In the genomic region with DNA sequence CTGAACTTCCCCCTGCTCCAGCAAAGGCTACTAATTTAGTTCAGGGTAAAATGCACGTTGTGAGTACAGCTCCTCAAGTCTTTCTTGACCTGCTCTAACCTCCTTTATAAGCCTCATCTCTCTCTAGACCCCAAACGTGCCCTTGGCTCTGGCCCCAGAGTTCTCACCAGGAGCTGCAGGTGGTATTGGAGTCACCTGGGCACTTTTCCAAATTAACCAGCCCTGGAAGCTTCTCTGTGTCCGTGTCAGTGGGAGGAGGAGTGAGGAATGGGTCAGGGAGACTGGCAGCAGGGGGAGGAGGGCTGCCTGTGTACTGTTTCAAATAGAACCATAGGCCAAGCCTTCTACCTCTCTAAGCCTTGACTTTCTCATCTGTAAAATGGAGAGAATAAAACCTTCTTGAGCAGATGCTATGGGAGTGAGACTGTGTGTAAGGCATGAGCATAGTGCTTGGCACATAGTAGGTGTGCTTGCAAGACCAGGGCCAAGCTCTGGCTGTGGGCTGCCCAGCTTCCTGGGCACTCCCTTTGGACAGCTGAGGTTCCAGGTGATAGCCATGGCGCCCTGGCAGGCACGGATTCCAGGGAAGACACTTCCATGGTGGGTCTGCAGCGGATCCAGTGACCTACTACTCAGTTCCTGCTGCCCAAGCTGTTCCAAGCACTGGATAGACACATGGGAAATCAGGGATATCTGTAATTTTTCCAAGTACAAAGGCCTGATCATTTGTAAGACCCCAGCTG, we compare ENCODE assay signal across 3 cellular contexts.
TF ChIP-seq lines count a peak whose summit lies in the region.

No MANE protein-coding gene starts in this region.

TF ChIP-seq in SK-N-SH treated with all-trans-retinoic acid at 6 μM for 48 hours, 23 proteins besides CTCF, POLR2A, EP300 and RAD21 (continues in another document):
- no peak for TF ChIP-seq CSRNP3 (CRISPR knock-in tag; IDR thresholded peaks at IDR 0.05)
- TF ChIP-seq OSR1 (CRISPR knock-in tag; IDR thresholded peaks at IDR 0.05) = no peak
- no peak for TF ChIP-seq RARB (CRISPR knock-in tag; IDR thresholded peaks at IDR 0.05)
- TF ChIP-seq TOX (CRISPR knock-in tag; IDR thresholded peaks at IDR 0.05; ENCODE audit: borderline replicate concordance) = no peak
- no peak for TF ChIP-seq ZNF8 (CRISPR knock-in tag; IDR thresholded peaks at IDR 0.05)
- no peak for TF ChIP-seq ZNF565 (CRISPR knock-in tag; conservative IDR thresholded peaks at IDR 0.05; ENCODE audit: low read depth)
- TF ChIP-seq ZFP30 (CRISPR knock-in tag; IDR thresholded peaks at IDR 0.05) = no peak
- TF ChIP-seq, protein P1, sequence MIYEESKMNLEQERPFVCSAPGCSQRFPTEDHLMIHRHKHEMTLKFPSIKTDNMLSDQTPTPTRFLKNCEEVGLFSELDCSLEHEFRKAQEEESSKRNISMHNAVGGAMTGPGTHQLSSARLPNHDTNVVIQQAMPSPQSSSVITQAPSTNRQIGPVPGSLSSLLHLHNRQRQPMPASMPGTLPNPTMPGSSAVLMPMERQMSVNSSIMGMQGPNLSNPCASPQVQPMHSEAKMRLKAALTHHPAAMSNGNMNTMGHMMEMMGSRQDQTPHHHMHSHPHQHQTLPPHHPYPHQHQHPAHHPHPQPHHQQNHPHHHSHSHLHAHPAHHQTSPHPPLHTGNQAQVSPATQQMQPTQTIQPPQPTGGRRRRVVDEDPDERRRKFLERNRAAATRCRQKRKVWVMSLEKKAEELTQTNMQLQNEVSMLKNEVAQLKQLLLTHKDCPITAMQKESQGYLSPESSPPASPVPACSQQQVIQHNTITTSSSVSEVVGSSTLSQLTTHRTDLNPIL (CRISPR knock-in tag; IDR thresholded peaks at IDR 0.05; ENCODE audit: low read depth) = no peak
- TF ChIP-seq, protein P2, sequence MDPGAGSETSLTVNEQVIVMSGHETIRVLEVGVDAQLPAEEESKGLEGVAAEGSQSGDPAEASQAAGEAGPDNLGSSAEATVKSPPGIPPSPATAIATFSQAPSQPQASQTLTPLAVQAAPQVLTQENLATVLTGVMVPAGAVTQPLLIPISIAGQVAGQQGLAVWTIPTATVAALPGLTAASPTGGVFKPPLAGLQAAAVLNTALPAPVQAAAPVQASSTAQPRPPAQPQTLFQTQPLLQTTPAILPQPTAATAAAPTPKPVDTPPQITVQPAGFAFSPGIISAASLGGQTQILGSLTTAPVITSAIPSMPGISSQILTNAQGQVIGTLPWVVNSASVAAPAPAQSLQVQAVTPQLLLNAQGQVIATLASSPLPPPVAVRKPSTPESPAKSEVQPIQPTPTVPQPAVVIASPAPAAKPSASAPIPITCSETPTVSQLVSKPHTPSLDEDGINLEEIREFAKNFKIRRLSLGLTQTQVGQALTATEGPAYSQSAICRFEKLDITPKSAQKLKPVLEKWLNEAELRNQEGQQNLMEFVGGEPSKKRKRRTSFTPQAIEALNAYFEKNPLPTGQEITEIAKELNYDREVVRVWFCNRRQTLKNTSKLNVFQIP (CRISPR knock-in tag; IDR thresholded peaks at IDR 0.05; ENCODE audit: borderline replicate concordance, low read depth) = no peak
- no peak for TF ChIP-seq BACH2 (CRISPR knock-in tag; IDR thresholded peaks at IDR 0.05; ENCODE audit: borderline replicate concordance)
- TF ChIP-seq CSDC2 (CRISPR knock-in tag; IDR thresholded peaks at IDR 0.05) = no peak

TF ChIP-seq in SK-N-SH, 30 proteins besides CTCF, POLR2A, EP300 and RAD21:
- TF ChIP-seq POLR2AphosphoS5 (IDR thresholded peaks at IDR 0.05; ENCODE audit: low read depth, low read length) = no peak
- no peak for TF ChIP-seq TAF1 (IDR thresholded peaks at IDR 0.05; ENCODE audit: borderline replicate concordance, low read depth, low read length)
- no peak for TF ChIP-seq RXRA (IDR thresholded peaks at IDR 0.05; ENCODE audit: borderline replicate concordance, low read depth)
- TF ChIP-seq, protein P3, sequence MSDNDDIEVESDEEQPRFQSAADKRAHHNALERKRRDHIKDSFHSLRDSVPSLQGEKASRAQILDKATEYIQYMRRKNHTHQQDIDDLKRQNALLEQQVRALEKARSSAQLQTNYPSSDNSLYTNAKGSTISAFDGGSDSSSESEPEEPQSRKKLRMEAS (IDR thresholded peaks at IDR 0.05; ENCODE audit: low read depth) = no peak
- TF ChIP-seq YY1 (IDR thresholded peaks at IDR 0.05; ENCODE audit: low read depth) = no peak
TF ChIP-seq in SK-N-SH: peak in this region for 0.

TF ChIP-seq in HCT116, 20 proteins besides CTCF, POLR2A, EP300 and RAD21:
- TF ChIP-seq, protein P4, sequence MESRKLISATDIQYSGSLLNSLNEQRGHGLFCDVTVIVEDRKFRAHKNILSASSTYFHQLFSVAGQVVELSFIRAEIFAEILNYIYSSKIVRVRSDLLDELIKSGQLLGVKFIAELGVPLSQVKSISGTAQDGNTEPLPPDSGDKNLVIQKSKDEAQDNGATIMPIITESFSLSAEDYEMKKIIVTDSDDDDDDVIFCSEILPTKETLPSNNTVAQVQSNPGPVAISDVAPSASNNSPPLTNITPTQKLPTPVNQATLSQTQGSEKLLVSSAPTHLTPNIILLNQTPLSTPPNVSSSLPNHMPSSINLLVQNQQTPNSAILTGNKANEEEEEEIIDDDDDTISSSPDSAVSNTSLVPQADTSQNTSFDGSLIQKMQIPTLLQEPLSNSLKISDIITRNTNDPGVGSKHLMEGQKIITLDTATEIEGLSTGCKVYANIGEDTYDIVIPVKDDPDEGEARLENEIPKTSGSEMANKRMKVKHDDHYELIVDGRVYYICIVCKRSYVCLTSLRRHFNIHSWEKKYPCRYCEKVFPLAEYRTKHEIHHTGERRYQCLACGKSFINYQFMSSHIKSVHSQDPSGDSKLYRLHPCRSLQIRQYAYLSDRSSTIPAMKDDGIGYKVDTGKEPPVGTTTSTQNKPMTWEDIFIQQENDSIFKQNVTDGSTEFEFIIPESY (IDR thresholded peaks at IDR 0.05; ENCODE audit: extremely low read depth, insufficient replicate concordance, low read length) = no peak
- TF ChIP-seq YY1 (IDR thresholded peaks at IDR 0.05; ENCODE audit: extremely low read depth, insufficient replicate concordance, low read depth, low read length) (no peak), POLR2AphosphoS5 (IDR thresholded peaks at IDR 0.05; ENCODE audit: low read depth, low read length) (no peak), CBX3 (IDR thresholded peaks at IDR 0.05; ENCODE audit: low read depth) (no peak)
